2 cellular contexts compared by ENCODE assay signal in genomic region chr19:44758596-44758995, GRCh38.
TF ChIP-seq lines count a peak whose summit lies in the region.

No MANE protein-coding gene starts in this region.

TF ChIP-seq in SK-N-SH, 30 proteins besides CTCF, POLR2A, EP300 and RAD21 (continued from another document):
- TF ChIP-seq PBX3 (IDR thresholded peaks at IDR 0.05) = no peak
TF ChIP-seq in SK-N-SH: peak in this region for 0.

TF ChIP-seq in SK-N-SH treated with all-trans-retinoic acid at 6 μM for 48 hours, 23 proteins besides CTCF, POLR2A, EP300 and RAD21 (continued from another document):
- TF ChIP-seq ZFP30 (CRISPR knock-in tag; IDR thresholded peaks at IDR 0.05) = no peak
- no peak for TF ChIP-seq TOX (CRISPR knock-in tag; IDR thresholded peaks at IDR 0.05; ENCODE audit: borderline replicate concordance)
- no peak for TF ChIP-seq CSRNP3 (CRISPR knock-in tag; IDR thresholded peaks at IDR 0.05)
- no peak for TF ChIP-seq ESRRG (CRISPR knock-in tag; IDR thresholded peaks at IDR 0.05)
- TF ChIP-seq RARB (CRISPR knock-in tag; IDR thresholded peaks at IDR 0.05) = no peak
- TF ChIP-seq CSDC2 (CRISPR knock-in tag; IDR thresholded peaks at IDR 0.05) = no peak
- TF ChIP-seq TCF4 (CRISPR knock-in tag; IDR thresholded peaks at IDR 0.05; ENCODE audit: borderline replicate concordance) = no peak
- TF ChIP-seq ZC3H10 (CRISPR knock-in tag; IDR thresholded peaks at IDR 0.05) = no peak
- no peak for TF ChIP-seq BACH2 (CRISPR knock-in tag; IDR thresholded peaks at IDR 0.05; ENCODE audit: borderline replicate concordance)
